ENCODE assay signal across 9 cellular contexts in the genomic region with DNA sequence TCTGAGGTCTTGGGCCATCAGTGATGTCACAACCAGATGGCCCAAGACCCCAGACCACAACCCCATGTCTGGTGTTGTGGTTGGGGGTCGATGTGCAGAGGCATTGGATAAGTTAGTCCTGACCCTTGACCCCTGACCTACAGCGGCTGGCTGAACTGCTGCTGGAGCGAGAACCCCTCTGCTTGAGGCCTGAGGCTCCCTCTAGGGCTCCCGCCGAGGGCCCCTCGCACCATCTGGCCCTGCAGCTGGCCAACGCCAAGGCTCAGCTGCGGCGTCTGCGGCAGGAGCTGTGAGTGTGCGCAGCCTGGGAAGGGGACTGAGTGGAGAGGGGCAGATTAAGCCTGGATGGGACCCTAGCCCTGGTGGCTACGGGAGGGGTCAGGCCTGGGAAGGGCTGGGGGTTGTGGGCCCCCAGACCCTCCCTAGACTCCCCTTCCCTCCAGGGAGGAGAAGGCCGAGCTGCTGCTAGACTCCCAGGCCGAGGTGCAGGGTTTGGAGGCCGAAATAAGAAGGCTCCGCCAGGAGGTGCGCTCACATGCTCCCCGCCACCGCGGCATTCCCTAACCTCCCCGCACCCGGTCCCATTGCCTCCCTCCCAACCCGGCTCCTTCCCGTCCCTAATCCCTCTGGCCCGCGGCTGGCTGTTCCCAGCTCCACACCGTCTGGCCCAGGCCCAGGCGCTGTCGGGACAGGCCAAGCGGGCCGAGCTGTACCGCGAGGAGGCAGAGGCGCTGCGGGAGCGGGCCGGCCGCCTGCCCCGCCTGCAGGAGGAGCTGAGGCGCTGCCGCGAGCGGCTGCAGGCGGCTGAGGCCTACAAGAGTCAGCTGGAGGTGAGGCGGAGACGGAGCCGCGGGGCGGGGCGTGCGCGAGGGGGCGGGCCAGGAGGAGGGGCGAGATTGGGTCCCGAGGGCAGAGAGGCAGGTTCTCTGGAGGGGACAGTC. TPM values are rescaled to one million over a fixed set of nuclear protein-coding genes. Genes with fewer than 3 reads are reported as not detected.
DNase-seq lines count a peak whose midpoint lies in the region; ATAC-seq, FAIRE-seq and TF ChIP-seq lines count a peak whose summit lies in the region.
"Had no signal": no experiment of that assay in that cellular context is flagged by ENCODE, and none has a peak within 500 bp of the region (broad histone marks: within the 10 kb centered on the region; RNA-seq: fewer than 3 reads in every experiment).

No MANE protein-coding gene starts in this region.

- peaks cover 0 to 4% (median 3%) of the 10 kb centered on the region in 3 donors for H3K4me1 ChIP-seq in pancreas
- peaks cover 3 to 12% of the 10 kb centered on the region in 2 donors for H3K4me1 ChIP-seq in thoracic aorta (ENCODE audit: control insufficient read depth in 1 of 2, low read depth in 2 of 2)

- WGBS in pancreas, 2 donors, result 21 to 25% methylated on average over 52 to 55 of the region's 55 CpGs

- H3K36me3 ChIP-seq in pancreas (no peaks in the 10 kb centered on the region), thoracic aorta (no peaks in the 10 kb centered on the region)

- ATAC-seq in Right ventricle myocardium inferior (peak; percentile 94), pancreas (peak; percentile 97 to 98 (median 97)), thoracic aorta (ENCODE audit: insufficient number of reproducible peaks, low FRiP score, low read depth) (peak; percentile 61)

- peak overlapping the region; percentile 61 for H3K4me3 Mint-ChIP-seq in activated naive CD8-positive, alpha-beta T cell

- H3K36me3 Mint-ChIP-seq in activated naive CD8-positive, alpha-beta T cell, result peaks cover 3% of the 10 kb centered on the region

- H3K4me3 ChIP-seq in pancreas (peak overlapping the region in 2 of 4 donors; percentile 27 to 40), thoracic aorta (peak overlapping the region; percentile 68)

- no peaks in the 10 kb centered on the region for H3K9me3 Mint-ChIP-seq in activated naive CD8-positive, alpha-beta T cell (ENCODE audit: low read depth)

- intact Hi-C loops in Right ventricle myocardium inferior (cut with DNase I) (no loop called here), pancreas (cut with DNase I) (no loop called here)

- no peak for FAIRE-seq in pancreas (lab: Jason Lieb, UNC)
- FAIRE-seq: A204.1 had no signal

- H3K9me3 ChIP-seq in pancreas (no peaks in the 10 kb centered on the region), thoracic aorta (no peaks in the 10 kb centered on the region)

- H3K27me3 Mint-ChIP-seq in activated naive CD8-positive, alpha-beta T cell, result no peaks in the 10 kb centered on the region

- peaks cover 38% of the 10 kb centered on the region for H3K4me1 Mint-ChIP-seq in activated naive CD8-positive, alpha-beta T cell (ENCODE audit: low read depth)

- peak in 2 of 4 donors; percentile 25 to 41 for TF ChIP-seq CTCF in pancreas (IDR thresholded peaks at IDR 0.05)
- peak; percentile 50 for TF ChIP-seq CTCF in thoracic aorta (IDR thresholded peaks at IDR 0.05)

- H3K27ac ChIP-seq in pancreas (peak overlapping the region; percentile 43 to 65 (median 56)), thoracic aorta (peak overlapping the region; percentile 63 to 66)

- H3K27me3 ChIP-seq in pancreas, result no peaks in the 10 kb centered on the region
- H3K27me3 ChIP-seq in thoracic aorta (replicated peaks; ENCODE audit: insufficient read depth), result no peaks in the 10 kb centered on the region

- H3K27ac Mint-ChIP-seq in activated naive CD8-positive, alpha-beta T cell, result no peak overlapping the region

- DNase-seq in NCI-H1092 treated with DMSO at 0.1 percent for 48 hours (lab: John Stamatoyannopoulos, UW) (peak; percentile 35), NCI-H1092 (lab: John Stamatoyannopoulos, UW) (no peak), LoVo (ENCODE audit: low spot score) (peak; percentile 76), SKM-1 treated with dmso at 0.1 percent for 144 hours (lab: John Stamatoyannopoulos, UW; ENCODE audit: unreplicated experiment) (peak; percentile 67), Right ventricle myocardium inferior (ENCODE audit: missing footprints) (peak; percentile 94), pancreas (peak; percentile 92 to 98 (median 97)), thoracic aorta (ENCODE audit: low spot score) (peak; percentile 46)

RNA-seq across cellular contexts. Expression of a gene that starts 2.1 kb away (rescaled TPM):
- total RNA-seq in Right ventricle myocardium inferior (7.7 TPM), pancreas (10 to 100 TPM in 1 of 6 donors, 1 to 10 TPM in 5; 3.0 to 11.2 (median 4.7) TPM), thoracic aorta (10 to 100 TPM; 10.3 to 19.0 TPM)
- 10 to 100 TPM; 31.0 to 50.0 TPM for polyA plus RNA-seq in pancreas

RNA-seq across cellular contexts. Expression of a gene that starts 16.8 kb away (rescaled TPM):
- total RNA-seq in Right ventricle myocardium inferior, result 18.7 TPM
- 10 to 100 TPM in 2 of 6 donors, 1 to 10 TPM in 4; 7.4 to 16.3 (median 9.0) TPM for total RNA-seq in pancreas
- polyA plus RNA-seq in pancreas, result 10 to 100 TPM; 15.4 to 18.8 TPM
- total RNA-seq in thoracic aorta, result 10 to 100 TPM; 42.5 to 50.0 TPM

RNA-seq across cellular contexts. Expression of a gene that starts 24.2 kb away (rescaled TPM):
- total RNA-seq in Right ventricle myocardium inferior (410 TPM), pancreas (100 to 1,000 TPM in 1 of 6 donors, 10 to 100 TPM in 5; 59.0 to 102 (median 80.6) TPM), thoracic aorta (100 to 1,000 TPM in 1 of 2 donors, 10 to 100 TPM in 1; 91.1 to 136 TPM)
- polyA plus RNA-seq in pancreas, result 100 to 1,000 TPM; 204 to 245 TPM

RNA-seq across cellular contexts. Expression of a gene that starts 24.8 kb away (rescaled TPM):
- total RNA-seq in Right ventricle myocardium inferior (92.8 TPM), pancreas (10 to 100 TPM; 53.3 to 85.0 (median 65.6) TPM), thoracic aorta (100 to 1,000 TPM; 157 to 218 TPM)
- 100 to 1,000 TPM; 150 to 157 TPM for polyA plus RNA-seq in pancreas

RNA-seq across cellular contexts. Expression of a gene that starts 36.8 kb away (rescaled TPM):
- 217 TPM for total RNA-seq in Right ventricle myocardium inferior
- total RNA-seq in pancreas, result 10 to 100 TPM; 28.0 to 50.7 (median 37.9) TPM
- 10 to 100 TPM; 61.0 to 62.3 TPM for polyA plus RNA-seq in pancreas
- 10 to 100 TPM; 33.4 to 46.0 TPM for total RNA-seq in thoracic aorta
